ENCODE assay signal across 1 cellular context in the genomic region with DNA sequence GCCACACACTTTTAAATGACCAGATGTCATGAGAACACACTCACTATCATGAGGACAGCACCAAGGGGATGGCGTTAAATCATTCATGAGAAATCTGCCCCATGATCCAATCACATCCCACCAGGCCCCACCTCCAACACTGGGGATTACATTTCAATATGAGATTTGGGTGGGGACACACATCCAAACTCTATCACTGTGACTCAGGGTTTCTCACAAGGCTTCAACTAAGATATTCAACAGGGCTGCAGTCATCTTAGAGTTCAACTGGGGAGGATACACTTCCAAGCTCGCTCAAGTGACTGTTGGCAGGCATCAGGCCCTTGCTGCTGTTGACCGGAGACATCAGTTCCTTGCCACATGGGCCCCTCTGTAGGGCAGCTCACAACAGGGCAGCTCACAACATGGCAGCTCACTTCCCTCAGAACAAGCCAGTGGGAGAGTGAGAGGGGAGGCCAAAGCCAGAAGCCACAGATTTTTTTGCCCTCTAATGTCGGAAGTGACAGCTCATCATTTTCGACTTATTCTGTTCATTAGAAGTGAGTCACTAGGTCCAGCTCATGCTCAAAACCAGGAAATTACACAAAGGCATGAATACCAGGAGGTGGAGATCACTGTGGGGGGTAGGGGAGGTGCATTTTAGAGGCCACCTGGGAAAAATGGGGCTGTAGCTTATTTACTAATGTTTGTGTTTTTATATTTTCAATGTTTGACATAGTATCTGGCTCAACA.
TF ChIP-seq lines count a peak whose summit lies in the region.

No MANE protein-coding gene starts in this region.

TF ChIP-seq in A549, 52 proteins besides CTCF, POLR2A, EP300 and RAD21 (continued from another document):
- TF ChIP-seq KDM5A (IDR thresholded peaks at IDR 0.05) (no peak), CHD2 (IDR thresholded peaks at IDR 0.05; ENCODE audit: low read length, partially characterized antibody) (no peak), FOSB (CRISPR knock-in tag; IDR thresholded peaks at IDR 0.05) (peak; percentile 26; the same call in 1 of the 2 replicates), FOSL2 (IDR thresholded peaks at IDR 0.05) (peak; percentile 87), FOSL2 (CRISPR knock-in tag; IDR thresholded peaks at IDR 0.05) (peak; percentile 86), SREBF2 (IDR thresholded peaks at IDR 0.05) (no peak)
- TF ChIP-seq, protein P1, sequence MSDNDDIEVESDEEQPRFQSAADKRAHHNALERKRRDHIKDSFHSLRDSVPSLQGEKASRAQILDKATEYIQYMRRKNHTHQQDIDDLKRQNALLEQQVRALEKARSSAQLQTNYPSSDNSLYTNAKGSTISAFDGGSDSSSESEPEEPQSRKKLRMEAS (IDR thresholded peaks at IDR 0.05) = peak; percentile 78
